Comparison of ENCODE assay signal across 16 cellular contexts in genomic region chr4:8046925-8047541, GRCh38.
A peak's percentile ranks its signal among the peaks of the same experiment; 100 is the strongest.
DNase-seq lines count a peak whose midpoint lies in the region; ATAC-seq, FAIRE-seq and TF ChIP-seq lines count a peak whose summit lies in the region.
"Had no signal": no experiment of that assay in that cellular context is flagged by ENCODE, and none has a peak within 500 bp of the region (broad histone marks: within the 10 kb centered on the region; RNA-seq: fewer than 3 reads in every experiment).

No MANE protein-coding gene starts in this region.

- H3K27ac ChIP-seq in BLaER1: no peak overlapping the region
- H3K27ac ChIP-seq in OCI-LY1 (ENCODE audit: low read depth, low read length, poor library complexity, severe bottlenecking): peak overlapping the region; percentile 99
- no peak overlapping the region for H3K27ac ChIP-seq in H1 (ENCODE audit: low read depth, low read length)
- no peak overlapping the region for H3K27ac ChIP-seq in Peyer's patch
- H3K27ac ChIP-seq: esophagus muscularis mucosa, VCaP had no signal

- no peak overlapping the region; the same call in none of the 2 replicates for H4K8ac ChIP-seq in H1 (ENCODE audit: extremely low read depth, insufficient read depth, low read length)

- peak overlapping the region; percentile 81; the same call in 1 of the 2 replicates for H2BK15ac ChIP-seq in H1 (ENCODE audit: low read length)

- no peak overlapping the region; the same call in 1 of the 2 replicates for H3K18ac ChIP-seq in H1 (ENCODE audit: extremely low read depth, low read length)

- H3K9ac ChIP-seq in BLaER1: no peak overlapping the region
- H3K9ac ChIP-seq in OCI-LY1 (ENCODE audit: low read length): peak overlapping the region; percentile 65; the same call in 1 of the 2 replicates
- no peak overlapping the region for H3K9ac ChIP-seq in H1 (replicated peaks in 1 of 4; ENCODE audit: extremely low read depth in 1 of 4, low read depth in 3 of 4, low read length in 3 of 4)

- H3K27me3 ChIP-seq in BLaER1 (no peaks in the 10 kb centered on the region), OCI-LY1 (ENCODE audit: insufficient read depth, low read length) (no peaks in the 10 kb centered on the region), H1 (replicated peaks in 1 of 4; ENCODE audit: control insufficient read depth in 3 of 4, extremely low read depth in 1 of 4, insufficient read depth in 3 of 4, low read length in 3 of 4) (no peaks in the 10 kb centered on the region), Peyer's patch (no peaks in the 10 kb centered on the region)
- H3K27me3 ChIP-seq: esophagus muscularis mucosa had no signal

- H2BK12ac ChIP-seq in H1 (ENCODE audit: low read depth, low read length): peak overlapping the region; percentile 87

- no peaks in the 10 kb centered on the region for H3K9me2 ChIP-seq in OCI-LY1 (ENCODE audit: low read depth, low read length)

- no peaks in the 10 kb centered on the region for H3K23me2 ChIP-seq in H1 (ENCODE audit: low read depth, low read length)

- WGBS in H1 (ENCODE audit: extremely low coverage in 1 of 2, insufficient coverage in 1 of 2, insufficient read length in 1 of 2, insufficient replicate concordance in 2 of 2, low coverage in 1 of 2, low lambda C conversion rate in 2 of 2, missing lambda C conversion rate in 1 of 2), 2 experiments: 92% methylated on average over 16 of the region's 20 CpGs; no CpG with 5 or more reads in 1 of the 2 experiments

- H3K4me3 ChIP-seq in BLaER1 (no peak overlapping the region), OCI-LY1 (ENCODE audit: low read depth, low read length, poor library complexity, severe bottlenecking) (no peak overlapping the region), H1 (ENCODE audit: extremely low read depth in 1 of 4, insufficient read depth in 2 of 4, low read depth in 3 of 4, low read length in 4 of 4) (no peak overlapping the region), Peyer's patch (no peak overlapping the region)
- H3K4me3 ChIP-seq: esophagus muscularis mucosa, K562 had no signal

- peak overlapping the region; percentile 54 for H4K91ac ChIP-seq in H1 (replicated peaks; ENCODE audit: insufficient read length, low read length)

- no peaks in the 10 kb centered on the region for H3K79me2 ChIP-seq in OCI-LY1 (ENCODE audit: insufficient read depth, low read length)
- H3K79me2 ChIP-seq in H1 (ENCODE audit: control insufficient read depth in 1 of 2, insufficient read depth in 2 of 2, low read length in 2 of 2): no peaks in the 10 kb centered on the region

- H3K56ac ChIP-seq in H1 (replicated peaks; ENCODE audit: insufficient read length, low read depth, low read length): no peak overlapping the region

- TF ChIP-seq POLR2A in H1 (IDR thresholded peaks at IDR 0.05; ENCODE audit: control extremely low read depth in 1 of 2, low read depth in 2 of 2, low read length in 2 of 2) (no peak), Peyer's patch (IDR thresholded peaks at IDR 0.05) (no peak)

- H3K9me3 ChIP-seq in BLaER1 (no peaks in the 10 kb centered on the region), OCI-LY1 (ENCODE audit: low read length) (no peaks in the 10 kb centered on the region), H1 (ENCODE audit: insufficient read depth in 2 of 2, low read depth in 1 of 2, low read length in 1 of 2) (no peaks in the 10 kb centered on the region), Peyer's patch (no peaks in the 10 kb centered on the region)
- H3K9me3 ChIP-seq: esophagus muscularis mucosa had no signal

- H3K36me3 ChIP-seq in BLaER1 (no peaks in the 10 kb centered on the region), OCI-LY1 (ENCODE audit: insufficient read depth, low read length) (no peaks in the 10 kb centered on the region), H1 (ENCODE audit: control insufficient read depth in 2 of 4, insufficient read depth in 4 of 4, low read length in 3 of 4) (no peaks in the 10 kb centered on the region), Peyer's patch (no peaks in the 10 kb centered on the region)

- CTCF ChIA-PET in H1 (lab: Charles Lee; ENCODE audit: partially characterized antibody): interaction anchor here (0.7 to 2.1 kb wide), 11 partner anchors 10 to 220 kb away, joined by 3 to 8 read pairs (median 3); no protein-coding TSS in a partner anchor

- TF ChIP-seq RAD21 in H1 (IDR thresholded peaks at IDR 0.05 in 1 of 2, conservative IDR thresholded peaks at IDR 0.05 in 1 of 2; ENCODE audit: low read depth in 2 of 2, low read length in 2 of 2): no peak

- H3K14ac ChIP-seq in H1 (ENCODE audit: insufficient read length): no peak overlapping the region

- H3K4me1 ChIP-seq in BLaER1: peaks cover 100% of the 10 kb centered on the region
- peaks cover 99% of the 10 kb centered on the region for H3K4me1 ChIP-seq in OCI-LY1 (ENCODE audit: insufficient read depth, low read length, severe bottlenecking)
- peaks cover 6 to 34% (median 26%) of the 10 kb centered on the region in 4 experiments for H3K4me1 ChIP-seq in H1 (replicated peaks in 1 of 4; ENCODE audit: control insufficient read depth in 3 of 4, insufficient read depth in 4 of 4, low read length in 3 of 4)
- H3K4me1 ChIP-seq in Peyer's patch: no peaks in the 10 kb centered on the region

- no peak overlapping the region for H3K4ac ChIP-seq in H1 (replicated peaks; ENCODE audit: insufficient read length, low read depth, low read length)

- no peak for FAIRE-seq in H1 (lab: Jason Lieb, UNC)
- FAIRE-seq: colon, GM12892, K562 had no signal

- no peak overlapping the region for H4K5ac ChIP-seq in H1 (ENCODE audit: insufficient read length, low read depth, low read length)

- DNase-seq in NCI-H2029 (lab: John Stamatoyannopoulos, UW): peak; percentile 77
- no peak for DNase-seq in NCI-H2029 treated with DMSO at 0.1 percent for 48 hours (lab: John Stamatoyannopoulos, UW)
- DNase-seq in H1 (ENCODE audit: low read depth in 1 of 2, low spot score in 2 of 2): no peak
- DNase-seq in Peyer's patch: no peak
- no peak for DNase-seq in NOMO-1 treated with dmso at 0.1 percent for 144 hours (lab: John Stamatoyannopoulos, UW; ENCODE audit: unreplicated experiment)
- DNase-seq: CD4-positive, alpha-beta T cell; kidney glomerular epithelial cell had no signal

- POLR2A ChIA-PET in H1 (lab: Charles Lee; ENCODE audit: partially characterized antibody): no interaction called here

- H3F3A ChIP-seq in OCI-LY1 (ENCODE audit: insufficient read depth, low read length): no peaks in the 10 kb centered on the region

- H3K79me1 ChIP-seq in H1 (ENCODE audit: low read depth, low read length): no peaks in the 10 kb centered on the region

- TF ChIP-seq CTCF in OCI-LY1 (IDR thresholded peaks at IDR 0.05; ENCODE audit: low read length): no peak
- TF ChIP-seq CTCF in H1 (IDR thresholded peaks at IDR 0.05; ENCODE audit: control extremely low read depth in 1 of 3, insufficient read depth in 1 of 3, low read depth in 1 of 3, low read length in 3 of 3): no peak
- no peak for TF ChIP-seq CTCF in Peyer's patch (IDR thresholded peaks at IDR 0.05)

- H4K20me1 ChIP-seq in BLaER1: no peaks in the 10 kb centered on the region
- H4K20me1 ChIP-seq in OCI-LY1 (ENCODE audit: insufficient read depth, low read length): no peaks in the 10 kb centered on the region
- H4K20me1 ChIP-seq in H1 (replicated peaks in 1 of 2; ENCODE audit: control insufficient read depth in 1 of 2, insufficient read depth in 2 of 2, low read length in 2 of 2): no peaks in the 10 kb centered on the region

- no peak for ATAC-seq in GM21390 (IDR thresholded peaks at IDR 0.05; ENCODE audit: unreplicated experiment)
- ATAC-seq: K562, SK-N-SH treated with all-trans-retinoic acid at 6 μM for 48 hours had no signal

- no peak overlapping the region for H3K23ac ChIP-seq in H1 (ENCODE audit: insufficient read length)

- H2AFZ ChIP-seq in OCI-LY1 (ENCODE audit: low read length) (no peak overlapping the region), H1 (ENCODE audit: low read length) (no peak overlapping the region)

- H2BK5ac ChIP-seq in H1 (ENCODE audit: low read depth, low read length): peak overlapping the region; percentile 52; the same call in 1 of the 2 replicates

- TF ChIP-seq EP300 in H1 (IDR thresholded peaks at IDR 0.05; ENCODE audit: borderline replicate concordance in 1 of 2, low read depth in 2 of 2, low read length in 2 of 2): no peak

- H2AK5ac ChIP-seq in H1 (ENCODE audit: low read depth, low read length): peak overlapping the region; percentile 24; the same call in 1 of the 2 replicates

- H3K4me2 ChIP-seq in BLaER1: peak overlapping the region; percentile 96
- H3K4me2 ChIP-seq in OCI-LY1 (ENCODE audit: low read length): peak overlapping the region; percentile 67; the same call in 1 of the 2 replicates
- no peak overlapping the region for H3K4me2 ChIP-seq in H1 (ENCODE audit: insufficient read depth in 1 of 2, low read depth in 2 of 2, low read length in 2 of 2)

- no peak overlapping the region; the same call in 1 of the 2 replicates for H2BK20ac ChIP-seq in H1 (ENCODE audit: low read length)

- no peak overlapping the region for H2BK120ac ChIP-seq in H1 (replicated peaks; ENCODE audit: low read depth, low read length)

TF ChIP-seq in H1, 55 proteins besides CTCF, POLR2A, EP300 and RAD21 (continues in another document):
- TF ChIP-seq SP2 (IDR thresholded peaks at IDR 0.05; ENCODE audit: low read length) (no peak), EGR1 (IDR thresholded peaks at IDR 0.05; ENCODE audit: borderline replicate concordance, low read depth, low read length) (no peak), ATF3 (IDR thresholded peaks at IDR 0.05; ENCODE audit: insufficient read depth, low read depth, low read length) (no peak), RXRA (IDR thresholded peaks at IDR 0.05; ENCODE audit: insufficient read depth, low read depth, low read length) (no peak), ASH2L (IDR thresholded peaks at IDR 0.05; ENCODE audit: low read length) (no peak), BACH1 (IDR thresholded peaks at IDR 0.05; ENCODE audit: low read length) (no peak), MAFK (IDR thresholded peaks at IDR 0.05; ENCODE audit: low read depth, low read length) (no peak), CHD1 (IDR thresholded peaks at IDR 0.05; ENCODE audit: low read depth, low read length) (no peak), ATF2 (IDR thresholded peaks at IDR 0.05; ENCODE audit: low read length) (no peak), TBP (IDR thresholded peaks at IDR 0.05; ENCODE audit: low read depth, low read length) (no peak)

Comparison
In these comparisons a context has a peak if more than half of its experiments do, and no peak if none do; other contexts are left out.
1. H3K4me2 ChIP-seq: peak in BLaER1 (single experiment) and OCI-LY1 (single experiment); none in H1 (0 of 2).